Comparison of ENCODE assay signal across 1 cellular context in genomic region chr13:35496761-35497386, GRCh38.
TF ChIP-seq lines count a peak whose summit lies in the region.

No MANE protein-coding gene starts in this region.

TF ChIP-seq in SK-N-SH, 30 proteins besides CTCF, POLR2A, EP300 and RAD21 (continued from another document):
- no peak for TF ChIP-seq IRF3 (IDR thresholded peaks at IDR 0.05; ENCODE audit: low read depth, low read length)
- TF ChIP-seq FOSL2 (IDR thresholded peaks at IDR 0.05; ENCODE audit: borderline replicate concordance, low read depth), result no peak
- TF ChIP-seq ZBTB33 (IDR thresholded peaks at IDR 0.05; ENCODE audit: borderline replicate concordance, low read depth), result no peak
TF ChIP-seq in SK-N-SH: peak in this region for 0.
